Comparison of ENCODE assay signal across 8 cellular contexts in genomic region chr14:50312734-50313054, GRCh38. TPM values are rescaled to one million over a fixed set of nuclear protein-coding genes. Genes with fewer than 3 reads are reported as not detected.
DNase-seq lines count a peak whose midpoint lies in the region; ATAC-seq and FAIRE-seq lines count a peak whose summit lies in the region.

No MANE protein-coding gene starts in this region.

- H3K27me3 Mint-ChIP-seq in activated T-helper 17 cell treated with anti-CD3 and anti-CD28 coated beads, Interleukin-2, amount 50 U/mL, for 72 hours, result no peaks in the 10 kb centered on the region
- no peaks in the 10 kb centered on the region for H3K27me3 Mint-ChIP-seq in stimulated activated naive CD8-positive, alpha-beta T cell treated with anti-CD3 and anti-CD28 coated beads, Interleukin-15, amount 100 ng/mL, for 72 hours

- peaks cover 23% of the 10 kb centered on the region for H3K36me3 Mint-ChIP-seq in activated T-helper 17 cell treated with anti-CD3 and anti-CD28 coated beads, Interleukin-2, amount 50 U/mL, for 72 hours (ENCODE audit: low read depth)

- no peaks in the 10 kb centered on the region for H3K9me3 Mint-ChIP-seq in activated T-helper 17 cell treated with anti-CD3 and anti-CD28 coated beads, Interleukin-2, amount 50 U/mL, for 72 hours
- H3K9me3 Mint-ChIP-seq in stimulated activated naive CD8-positive, alpha-beta T cell treated with anti-CD3 and anti-CD28 coated beads, Interleukin-15, amount 100 ng/mL, for 72 hours, result peaks cover 0 to 8% of the 10 kb centered on the region in 2 donors

- peak overlapping the region; percentile 12 for H3K27ac ChIP-seq in iPS-18a (ENCODE audit: low read length)

- FAIRE-seq in HTR-8/SVneo (lab: Jason Lieb, UNC), result no peak

- peak overlapping the region; percentile 92 for H3K4me3 ChIP-seq in Jurkat, Clone E6-1 (ENCODE audit: low read length)
- peak overlapping the region; percentile 69 for H3K4me3 ChIP-seq in iPS-18a (ENCODE audit: low read length)

- peaks cover 12% of the 10 kb centered on the region for H3K4me1 ChIP-seq in iPS-18a (ENCODE audit: control insufficient read depth, low read depth, low read length)

- peak; percentile 26 for ATAC-seq in GM19452 (IDR thresholded peaks at IDR 0.05; ENCODE audit: unreplicated experiment)
- ATAC-seq in activated T-helper 17 cell treated with anti-CD3 and anti-CD28 coated beads, Interleukin-2, amount 50 U/mL, for 72 hours (replicated peaks), result peak; percentile 37
- ATAC-seq in stimulated activated naive CD8-positive, alpha-beta T cell treated with anti-CD3 and anti-CD28 coated beads, Interleukin-15, amount 100 ng/mL, for 72 hours, result peak; percentile 53

- DNase-seq in COR-L47 (lab: John Stamatoyannopoulos, UW) (peak; percentile 53), HTR-8/SVneo (ENCODE audit: insufficient read length, low spot score) (no peak), NCI-H1436 (lab: John Stamatoyannopoulos, UW) (no peak)
- DNase-seq in Jurkat, Clone E6-1 (ENCODE audit: low read depth, low spot score), result peak; percentile 35
- DNase-seq in stimulated activated naive CD8-positive, alpha-beta T cell treated with anti-CD3 and anti-CD28 coated beads, Interleukin-15, amount 100 ng/mL, for 72 hours, result no peak

- peak overlapping the region; percentile 81 for H3K9ac ChIP-seq in iPS-18a (ENCODE audit: low read length)

- no peaks in the 10 kb centered on the region for H3K36me3 ChIP-seq in iPS-18a (ENCODE audit: control insufficient read depth, low read depth, low read length)

- H3K9me3 ChIP-seq in iPS-18a (ENCODE audit: control insufficient read depth, low read depth, low read length), result no peaks in the 10 kb centered on the region

- peak overlapping the region; percentile 94 for H3K27ac Mint-ChIP-seq in activated T-helper 17 cell treated with anti-CD3 and anti-CD28 coated beads, Interleukin-2, amount 50 U/mL, for 72 hours
- peak overlapping the region; percentile 98 to 99 for H3K27ac Mint-ChIP-seq in stimulated activated naive CD8-positive, alpha-beta T cell treated with anti-CD3 and anti-CD28 coated beads, Interleukin-15, amount 100 ng/mL, for 72 hours

- H3K27me3 ChIP-seq in iPS-18a (ENCODE audit: control insufficient read depth, insufficient read depth, low read length), result no peaks in the 10 kb centered on the region

- peaks cover 17% of the 10 kb centered on the region for H3K4me1 Mint-ChIP-seq in activated T-helper 17 cell treated with anti-CD3 and anti-CD28 coated beads, Interleukin-2, amount 50 U/mL, for 72 hours
- peaks cover 53% of the 10 kb centered on the region for H3K4me1 Mint-ChIP-seq in stimulated activated naive CD8-positive, alpha-beta T cell treated with anti-CD3 and anti-CD28 coated beads, Interleukin-15, amount 100 ng/mL, for 72 hours

- peak overlapping the region; percentile 95 for H3K4me3 Mint-ChIP-seq in activated T-helper 17 cell treated with anti-CD3 and anti-CD28 coated beads, Interleukin-2, amount 50 U/mL, for 72 hours
- H3K4me3 Mint-ChIP-seq in stimulated activated naive CD8-positive, alpha-beta T cell treated with anti-CD3 and anti-CD28 coated beads, Interleukin-15, amount 100 ng/mL, for 72 hours, result peak overlapping the region; percentile 91 to 98

RNA-seq across cellular contexts. Expression of gene DMAC2L, which starts 0.6 kb away (rescaled TPM):
- 20.0 TPM for polyA plus RNA-seq in Jurkat, Clone E6-1 (2012; ENCODE audit: insufficient read depth, insufficient read length)
- total RNA-seq in activated T-helper 17 cell treated with anti-CD3 and anti-CD28 coated beads, Interleukin-2, amount 50 U/mL, for 72 hours, result 10 to 100 TPM; 11.8 to 13.2 TPM

RNA-seq across cellular contexts. Expression of gene L2HGDH, which starts 0.7 kb away (rescaled TPM):
- polyA plus RNA-seq in Jurkat, Clone E6-1 (2012; ENCODE audit: insufficient read depth, insufficient read length), result 10.4 TPM
- total RNA-seq in activated T-helper 17 cell treated with anti-CD3 and anti-CD28 coated beads, Interleukin-2, amount 50 U/mL, for 72 hours, result 10 to 100 TPM; 13.0 to 14.1 TPM

Comparison
In these comparisons a context has a peak if more than half of its experiments do, and no peak if none do; other contexts are left out.
1. DNase-seq: peak in COR-L47 (single experiment) and Jurkat, Clone E6-1 (single experiment); none in stimulated activated naive CD8-positive, alpha-beta T cell treated with anti-CD3 and anti-CD28 coated beads, Interleukin-15, amount 100 ng/mL, for 72 hours (0 of 2), HTR-8/SVneo (single experiment) and NCI-H1436 (single experiment).
2. Peak in every context shown above with its lines, with median percentiles within 50 percentile points of each other: ATAC-seq.